12 cellular contexts compared by ENCODE assay signal in genomic region chr15:92393994-92394326, GRCh38. TPM values are rescaled to one million over a fixed set of nuclear protein-coding genes. Genes with fewer than 3 reads are reported as not detected.
DNase-seq lines count a peak whose midpoint lies in the region; ATAC-seq, FAIRE-seq and TF ChIP-seq lines count a peak whose summit lies in the region.
"Had no signal": no experiment of that assay in that cellular context is flagged by ENCODE, and none has a peak within 500 bp of the region (broad histone marks: within the 10 kb centered on the region; RNA-seq: fewer than 3 reads in every experiment).

No MANE protein-coding gene starts in this region.

- CTCF ChIA-PET in A549 (lab: Yijun Ruan, JAX): interaction anchor here (0.6 to 6.2 kb wide), 6 partner anchors 11 to 731 kb away, joined by 3 to 39 read pairs (median 4); no protein-coding TSS in a partner anchor

- H3K27me3 ChIP-seq in HUES64 (ENCODE audit: insufficient read depth, low read length) (peaks cover 66% of the 10 kb centered on the region), colonic mucosa (peaks cover 56% of the 10 kb centered on the region), mesendoderm (ENCODE audit: insufficient read depth, low read length, poor library complexity) (peaks cover 2% of the 10 kb centered on the region)

- peak overlapping the region; percentile 70 for H3K18ac ChIP-seq in mesendoderm (ENCODE audit: low read length)

- peak overlapping the region in 1 of 2 experiments; percentile 38; a peak in 1 of 6 replicates for H3K27ac ChIP-seq in A549
- H3K27ac ChIP-seq in HUES64 (ENCODE audit: low read depth, low read length): no peak overlapping the region
- no peak overlapping the region for H3K27ac ChIP-seq in colonic mucosa
- peak overlapping the region; percentile 57 for H3K27ac ChIP-seq in mesendoderm (ENCODE audit: low read depth, low read length)

- ATAC-seq in A549: peak in 1 of 2 experiments; percentile 2; a peak in 2 of 6 replicates
- no peak for ATAC-seq in HG03280 (IDR thresholded peaks at IDR 0.05; ENCODE audit: unreplicated experiment)

- H3K4me2 ChIP-seq in A549: peak overlapping the region; percentile 98
- peak overlapping the region; percentile 76 for H3K4me2 ChIP-seq in mesendoderm (ENCODE audit: low read length)

- DNase-seq in A549 (ENCODE audit: low read depth in 1 of 2, low spot score in 1 of 2) (no peak), colonic mucosa (no peak), mesendoderm (peak; percentile 38), COLO829 (ENCODE audit: low spot score) (no peak), medulla oblongata (ENCODE audit: extremely low spot score) (no peak), MV-4-11 (lab: John Stamatoyannopoulos, UW) (no peak)
- DNase-seq: activated T-cell treated with anti-CD3 and anti-CD28 coated beads for 4 hours, kidney glomerular epithelial cell, NCI-H2029 had no signal

- H3K79me2 ChIP-seq in mesendoderm (ENCODE audit: control insufficient read depth, insufficient read depth, low read length): no peaks in the 10 kb centered on the region

- H3K4me1 ChIP-seq in A549: peaks cover 9% of the 10 kb centered on the region; the same call in 1 of the 3 replicates
- H3K4me1 ChIP-seq in HUES64 (ENCODE audit: insufficient read depth, low read length): peaks cover 20% of the 10 kb centered on the region
- no peaks in the 10 kb centered on the region for H3K4me1 ChIP-seq in colonic mucosa
- H3K4me1 ChIP-seq in mesendoderm (ENCODE audit: control insufficient read depth, low read depth, low read length): no peaks in the 10 kb centered on the region

- peak overlapping the region; percentile 77 for H3K9ac ChIP-seq in HUES64 (ENCODE audit: low read depth, low read length)
- H3K9ac ChIP-seq in colonic mucosa (ENCODE audit: low read depth in 2 of 2, low read length in 2 of 2): no peak overlapping the region
- peak overlapping the region; percentile 76 for H3K9ac ChIP-seq in mesendoderm (ENCODE audit: low read length)

- no peak overlapping the region for H2BK15ac ChIP-seq in mesendoderm (replicated peaks; ENCODE audit: low read depth)

- TF ChIP-seq RAD21 in A549 (conservative IDR thresholded peaks at IDR 0.05 in 1 of 2, IDR thresholded peaks at IDR 0.05 in 1 of 2): no peak

- H2BK5ac ChIP-seq in mesendoderm (ENCODE audit: low read length): no peak overlapping the region

- peak overlapping the region; percentile 11 for H3K4ac ChIP-seq in mesendoderm (ENCODE audit: low read depth, low read length)

- intact Hi-C loops in colonic mucosa (cut with DNase I): loop anchor here (10.0 kb wide), 1 partner anchor 321 kb away; no protein-coding TSS in a partner anchor

- FAIRE-seq in A549 (lab: Jason Lieb, UNC): no peak
- FAIRE-seq: colon had no signal

- no peak for TF ChIP-seq EP300 in A549 (IDR thresholded peaks at IDR 0.05)

- H3K4me3 ChIP-seq in A549 (peak overlapping the region; percentile 43), HUES64 (ENCODE audit: low read length) (peak overlapping the region; percentile 86), colonic mucosa (peak overlapping the region; percentile 9), mesendoderm (ENCODE audit: low read length) (peak overlapping the region; percentile 63)

- H3K9me3 ChIP-seq in A549 (no peaks in the 10 kb centered on the region), HUES64 (ENCODE audit: insufficient read depth, low read depth, low read length) (no peaks in the 10 kb centered on the region), colonic mucosa (no peaks in the 10 kb centered on the region)

- H3K36me3 ChIP-seq in HUES64 (ENCODE audit: insufficient read depth, low read length) (no peaks in the 10 kb centered on the region), colonic mucosa (no peaks in the 10 kb centered on the region), mesendoderm (ENCODE audit: control insufficient read depth, insufficient read depth, low read length) (no peaks in the 10 kb centered on the region)

- 8% methylated on average over 20 of the region's 34 CpGs for WGBS in A549 (ENCODE audit: missing lambda C conversion rate)
- under 1% methylated on average over 34 of the region's 34 CpGs for WGBS in HUES64
- no CpG with 5 or more reads among the region's 34 CpGs for WGBS in mesendoderm (ENCODE audit: extremely low coverage, insufficient coverage, low lambda C conversion rate)

- no peak for TF ChIP-seq POLR2A in A549 (IDR thresholded peaks at IDR 0.05; ENCODE audit: low read length)

- H2AK5ac ChIP-seq in mesendoderm (ENCODE audit: low read length): no peak overlapping the region

- no peak overlapping the region for H4K5ac ChIP-seq in mesendoderm (ENCODE audit: low read length)

- POLR2A ChIA-PET in A549 (lab: Yijun Ruan, JAX): interaction anchor here (0.9 kb wide), 1 partner anchor 17 kb away, joined by 3 read pairs; no protein-coding TSS in a partner anchor

- TF ChIP-seq CTCF in A549 (IDR thresholded peaks at IDR 0.05) (no peak), colonic mucosa (IDR thresholded peaks at IDR 0.05) (no peak)

- no peak overlapping the region for H2BK120ac ChIP-seq in mesendoderm (ENCODE audit: low read depth, low read length)

- peaks cover 2% of the 10 kb centered on the region for H3K79me1 ChIP-seq in mesendoderm (ENCODE audit: low read length)

- peak overlapping the region; percentile 74 for H3K23ac ChIP-seq in mesendoderm (ENCODE audit: low read length)

- no peak overlapping the region for H4K8ac ChIP-seq in mesendoderm (ENCODE audit: low read depth, low read length)

- H3K56ac ChIP-seq in mesendoderm (ENCODE audit: low read length): peak overlapping the region; percentile 86

TF ChIP-seq in A549, 52 proteins besides CTCF, POLR2A, EP300 and RAD21 (continues in another document):
- TF ChIP-seq RCOR1 (IDR thresholded peaks at IDR 0.05; ENCODE audit: low read depth, low read length) (no peak), ESRRA (IDR thresholded peaks at IDR 0.05; ENCODE audit: borderline replicate concordance, low read length) (no peak), E2F6 (IDR thresholded peaks at IDR 0.05; ENCODE audit: borderline replicate concordance, low read depth) (no peak), HOXB13 (CRISPR knock-in tag; IDR thresholded peaks at IDR 0.05; ENCODE audit: low read depth) (no peak), MAX (IDR thresholded peaks at IDR 0.05) (no peak), CBX2 (IDR thresholded peaks at IDR 0.05; ENCODE audit: borderline replicate concordance, low read depth) (no peak), TP53 (CRISPR knock-in tag; IDR thresholded peaks at IDR 0.05) (no peak), HMGXB4 (CRISPR knock-in tag; IDR thresholded peaks at IDR 0.05; ENCODE audit: borderline replicate concordance) (no peak), RNF2 (IDR thresholded peaks at IDR 0.05; ENCODE audit: borderline replicate concordance, low read depth) (no peak)

RNA-seq across cellular contexts. Expression of gene ST8SIA2, which starts 0.3 kb away (rescaled TPM):
- polyA plus RNA-seq in A549 (2011; rRNA removed) (0.22 and 0.32 TPM in 2 replicates), A549 (2017; fragmentation: RNase III; extraction: RNeasy Plus Mini Kit Qiagen cat#74134 plus additional on column Dnase treatment) (0.41 to 1.0 TPM (median 0.62 TPM) in 3 replicates)
- 0.44 and 0.53 TPM in 2 replicates for polyA plus RNA-seq in A549 (2012; cell fraction: cytosol; rRNA removed)
- 0.18 and 0.28 TPM in 2 replicates for polyA plus RNA-seq in A549 (2012; cell fraction: nucleus; rRNA removed)
- polyA minus RNA-seq in A549 (2011; rRNA and poly(A)+ RNA removed): 0.24 TPM in 1 of 2 replicates, not detected in the other
- 5.6 TPM for polyA plus RNA-seq in HUES64 (2013, experiment 1 of 2)
- polyA plus RNA-seq in HUES64 (2013, experiment 2 of 2): 5.3 TPM
- total RNA-seq in colonic mucosa: under 1 TPM; 0.25 to 0.42 TPM
- polyA plus RNA-seq in mesendoderm (2013, experiment 1 of 2): 4.9 TPM
- polyA plus RNA-seq in mesendoderm (2013, experiment 2 of 2): 4.6 TPM

Comparison
In these comparisons a context has a peak if more than half of its experiments do, and no peak if none do; other contexts are left out.
1. H3K4me3 ChIP-seq: peak in every context shown above with its lines; median percentile 86 in HUES64; 63 in mesendoderm; 43 in A549; 9 in colonic mucosa.
2. H3K9ac ChIP-seq: peak in HUES64 (single experiment) and mesendoderm (single experiment); none in colonic mucosa (0 of 2).